In the genomic region with DNA sequence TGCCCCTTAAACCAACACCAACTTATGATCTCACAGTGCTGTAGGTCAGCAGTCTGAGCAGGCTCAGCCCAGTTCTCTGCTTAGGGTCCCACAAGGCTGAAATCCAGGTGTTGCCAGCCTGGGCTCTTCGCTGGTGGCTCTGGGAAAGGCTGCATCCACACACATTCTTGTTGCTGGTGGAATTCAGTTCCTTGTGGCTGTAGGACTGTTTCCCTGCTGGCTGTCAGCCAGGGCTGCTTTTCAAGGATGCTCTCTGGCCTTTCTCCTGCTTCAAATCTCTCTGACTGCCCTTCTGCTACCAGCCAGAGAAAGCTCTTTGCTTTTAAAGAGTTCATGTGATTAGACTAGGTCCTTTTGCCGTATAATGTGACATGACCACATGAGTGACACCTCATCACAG, we compare ENCODE assay signal across 1 cellular context.
TF ChIP-seq lines count a peak whose summit lies in the region.

No MANE protein-coding gene starts in this region.

TF ChIP-seq in HEK293, 187 proteins besides CTCF, POLR2A, EP300 and RAD21 (continued from another document):
- TF ChIP-seq ZNF623 (tag by site-specific recombination; IDR thresholded peaks at IDR 0.05) (no peak), ZNF660 (tag by site-specific recombination; IDR thresholded peaks at IDR 0.05) (no peak), ZNF768 (tag by site-specific recombination; IDR thresholded peaks at IDR 0.05) (no peak), ZNF121 (tag by site-specific recombination; IDR thresholded peaks at IDR 0.05) (peak; percentile 34; the same call in 1 of the 2 replicates), ZNF843 (tag by site-specific recombination; IDR thresholded peaks at IDR 0.05) (no peak), ZNF544 (tag by site-specific recombination; IDR thresholded peaks at IDR 0.05) (no peak), ZNF610 (tag by site-specific recombination; IDR thresholded peaks at IDR 0.05; ENCODE audit: borderline replicate concordance) (no peak)
- TF ChIP-seq, protein P1, sequence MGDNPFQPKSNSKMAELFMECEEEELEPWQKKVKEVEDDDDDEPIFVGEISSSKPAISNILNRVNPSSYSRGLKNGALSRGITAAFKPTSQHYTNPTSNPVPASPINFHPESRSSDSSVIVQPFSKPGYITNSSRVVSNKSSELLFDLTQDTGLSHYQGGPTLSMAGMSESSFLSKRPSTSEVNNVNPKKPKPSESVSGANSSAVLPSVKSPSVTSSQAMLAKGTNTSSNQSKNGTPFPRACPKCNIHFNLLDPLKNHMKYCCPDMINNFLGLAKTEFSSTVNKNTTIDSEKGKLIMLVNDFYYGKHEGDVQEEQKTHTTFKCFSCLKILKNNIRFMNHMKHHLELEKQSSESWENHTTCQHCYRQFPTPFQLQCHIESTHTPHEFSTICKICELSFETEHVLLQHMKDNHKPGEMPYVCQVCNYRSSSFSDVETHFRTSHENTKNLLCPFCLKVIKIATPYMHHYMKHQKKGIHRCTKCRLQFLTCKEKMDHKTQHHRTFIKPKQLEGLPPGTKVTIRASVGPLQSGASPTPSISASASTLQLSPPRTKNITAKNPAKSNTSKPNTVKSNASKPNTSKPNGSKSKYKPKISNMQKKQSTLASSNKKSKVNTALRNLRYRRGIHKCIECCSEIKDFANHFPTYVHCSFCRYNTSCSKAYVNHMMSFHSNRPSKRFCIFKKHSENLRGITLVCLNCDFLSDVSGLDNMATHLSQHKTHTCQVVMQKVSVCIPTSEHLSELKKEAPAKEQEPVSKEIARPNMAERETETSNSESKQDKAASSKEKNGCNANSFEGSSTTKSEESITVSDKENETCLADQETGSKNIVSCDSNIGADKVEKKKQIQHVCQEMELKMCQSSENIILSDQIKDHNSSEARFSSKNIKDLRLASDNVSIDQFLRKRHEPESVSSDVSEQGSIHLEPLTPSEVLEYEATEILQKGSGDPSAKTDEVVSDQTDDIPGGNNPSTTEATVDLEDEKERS (tag by site-specific recombination; IDR thresholded peaks at IDR 0.05), result peak; percentile 95
- TF ChIP-seq, protein P2, sequence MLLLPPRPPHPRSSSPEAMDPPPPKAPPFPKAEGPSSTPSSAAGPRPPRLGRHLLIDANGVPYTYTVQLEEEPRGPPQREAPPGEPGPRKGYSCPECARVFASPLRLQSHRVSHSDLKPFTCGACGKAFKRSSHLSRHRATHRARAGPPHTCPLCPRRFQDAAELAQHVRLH (tag by site-specific recombination; IDR thresholded peaks at IDR 0.05), result peak; percentile 60; the same call in 1 of the 2 replicates
